8 cellular contexts compared by ENCODE assay signal in the genomic region with DNA sequence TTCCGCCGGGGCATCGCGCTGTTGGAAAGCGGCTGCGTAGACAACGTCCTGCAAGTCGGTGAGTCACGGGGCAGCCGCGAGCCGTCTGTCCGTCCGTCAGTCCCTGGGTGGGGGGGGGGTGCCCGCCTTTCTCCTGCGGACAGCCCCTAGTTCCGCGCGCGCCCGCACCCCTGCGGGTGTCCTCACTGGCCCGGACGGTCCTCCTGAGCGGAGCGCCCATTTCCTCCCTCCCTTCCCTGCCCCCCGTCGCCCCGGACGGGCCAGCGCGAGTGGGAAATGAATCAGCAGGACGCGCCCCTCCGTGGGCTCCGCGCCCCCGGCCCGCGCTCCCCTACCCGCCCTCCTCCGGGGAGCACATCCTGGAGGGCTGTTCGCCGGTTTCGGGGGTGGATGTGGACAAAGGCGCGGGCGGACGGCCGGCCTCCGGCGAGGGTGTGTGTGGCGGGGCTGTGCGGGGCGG. TPM values are rescaled to one million over a fixed set of nuclear protein-coding genes. Genes with fewer than 3 reads are reported as not detected.
DNase-seq lines count a peak whose midpoint lies in the region; TF ChIP-seq lines count a peak whose summit lies in the region.

No MANE protein-coding gene starts in this region.

- no peak for TF ChIP-seq CTCF in chondrocyte (IDR thresholded peaks at IDR 0.05)

- peak overlapping the region; percentile 85 for H3K4me3 Mint-ChIP-seq in chondrocyte (ENCODE audit: unreplicated experiment)

- H3K9me3 Mint-ChIP-seq in chondrocyte (ENCODE audit: low read depth), result no peaks in the 10 kb centered on the region

- DNase-seq in activated T-cell treated with anti-CD3 and anti-CD28 coated beads for 1 hour (ENCODE audit: low read depth), result peak; percentile 13
- no peak for DNase-seq in activated T-cell treated with anti-CD3 and anti-CD28 coated beads for 4 hours
- DNase-seq in T-helper 9 cell, result peak; percentile 28
- DNase-seq in chondrocyte (ENCODE audit: low spot score), result peak; percentile 92
- DNase-seq in left kidney (ENCODE audit: low read depth, low spot score), result peak; percentile 67
- DNase-seq in stimulated activated CD4-positive, alpha-beta T cell treated with anti-CD3 and anti-CD28 coated beads, Interleukin-4, amount 100 ng/mL, for 4 hours, result peak; percentile 8 to 9
- no peak for DNase-seq in pons (ENCODE audit: low spot score)
- no peak for DNase-seq in SK-N-DZ (ENCODE audit: low spot score)

- H3K36me3 Mint-ChIP-seq in chondrocyte (ENCODE audit: low read depth), result peaks cover 2% of the 10 kb centered on the region

- peaks cover 57% of the 10 kb centered on the region for H3K4me1 Mint-ChIP-seq in chondrocyte (ENCODE audit: low read depth)

- peak overlapping the region; percentile 59 for H3K27ac Mint-ChIP-seq in chondrocyte (ENCODE audit: unreplicated experiment)

- H3K27me3 Mint-ChIP-seq in chondrocyte (ENCODE audit: low read depth), result no peaks in the 10 kb centered on the region

RNA-seq across cellular contexts. Expression of gene ZSWIM6, which starts 0.9 kb away (rescaled TPM):
- total RNA-seq in chondrocyte, result 20.2 to 20.7 TPM (median 20.3 TPM) in 3 replicates
- polyA plus RNA-seq in SK-N-DZ (2014; cell fraction: cytosol; rRNA removed), result 18.2 and 19.6 TPM in 2 replicates
- polyA plus RNA-seq in SK-N-DZ (2014; cell fraction: nucleus; rRNA removed), result 34.6 and 46.9 TPM in 2 replicates

Comparison
In these comparisons a context has a peak if more than half of its experiments do, and no peak if none do; other contexts are left out.
1. DNase-seq: peak in activated T-cell treated with anti-CD3 and anti-CD28 coated beads for 1 hour (single experiment), T-helper 9 cell (single experiment), chondrocyte (single experiment), left kidney (single experiment) and stimulated activated CD4-positive, alpha-beta T cell treated with anti-CD3 and anti-CD28 coated beads, Interleukin-4, amount 100 ng/mL, for 4 hours (2 of 2); none in activated T-cell treated with anti-CD3 and anti-CD28 coated beads for 4 hours (single experiment), pons (single experiment) and SK-N-DZ (single experiment).